21 cellular contexts compared by ENCODE assay signal in the genomic region with DNA sequence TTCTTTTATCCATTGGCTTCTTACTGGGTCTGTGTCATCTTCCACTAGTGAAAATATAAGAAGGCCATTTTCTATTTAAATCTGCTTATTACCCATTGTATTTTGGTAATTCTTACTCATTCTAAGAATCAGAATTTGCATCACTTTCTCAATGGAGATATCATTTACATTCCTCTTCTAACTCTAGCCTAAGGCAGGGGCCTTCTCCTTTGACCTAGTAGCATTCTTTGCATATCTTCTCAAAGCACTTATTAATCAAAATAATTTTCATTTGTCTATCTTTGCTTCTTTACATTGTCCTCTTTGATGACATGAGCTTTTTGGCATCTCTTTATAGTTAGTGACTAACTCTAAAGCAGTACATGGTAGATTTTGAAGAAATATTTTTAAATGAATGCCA.
DNase-seq lines count a peak whose midpoint lies in the region; ATAC-seq, FAIRE-seq and TF ChIP-seq lines count a peak whose summit lies in the region.
"Had no signal": no experiment of that assay in that cellular context is flagged by ENCODE, and none has a peak within 500 bp of the region (broad histone marks: within the 10 kb centered on the region; RNA-seq: fewer than 3 reads in every experiment).

No MANE protein-coding gene starts in this region.

- peaks cover 0 to 10% of the 10 kb centered on the region in 2 experiments; a peak in 1 of 4 replicates for H3K4me1 ChIP-seq in SK-N-SH (ENCODE audit: control insufficient read depth in 1 of 2, insufficient read depth in 2 of 2, low read depth in 1 of 2, low read length in 1 of 2)
- H3K4me1 ChIP-seq in small intestine (ENCODE audit: control insufficient read depth in 2 of 2, insufficient read depth in 1 of 2, low read depth in 1 of 2, low read length in 1 of 2), result no peaks in the 10 kb centered on the region

- no peak overlapping the region for H3K4me3 Mint-ChIP-seq in mesothelial cell of epicardium
- no peak overlapping the region for H3K4me3 Mint-ChIP-seq in activated naive CD8-positive, alpha-beta T cell treated with anti-CD3 and anti-CD28 coated beads, Interleukin-2, amount 50 U/mL, for 24 hours
- H3K4me3 Mint-ChIP-seq: B cell; CD8-positive, alpha-beta memory T cell; IgD-negative memory B cell had no signal

- no peaks in the 10 kb centered on the region for H4K20me1 ChIP-seq in SK-N-SH (ENCODE audit: insufficient read depth)

- ATAC-seq in SK-N-SH treated with all-trans-retinoic acid at 6 μM for 48 hours (no peak), HG02885 (IDR thresholded peaks at IDR 0.05; ENCODE audit: poor library complexity, unreplicated experiment) (peak; percentile 62)
- ATAC-seq in activated naive CD8-positive, alpha-beta T cell treated with anti-CD3 and anti-CD28 coated beads, Interleukin-2, amount 50 U/mL, for 24 hours, result no peak

- H3K9me2 ChIP-seq in SK-N-SH, result no peaks in the 10 kb centered on the region

- peaks cover 22% of the 10 kb centered on the region for H3F3A ChIP-seq in SK-N-SH (replicated peaks; ENCODE audit: insufficient read depth)

- H3K36me3 ChIP-seq in SK-N-SH (replicated peaks in 1 of 2; ENCODE audit: control insufficient read depth in 1 of 2, insufficient read depth in 2 of 2, low read length in 1 of 2), result no peaks in the 10 kb centered on the region
- no peaks in the 10 kb centered on the region for H3K36me3 ChIP-seq in small intestine (ENCODE audit: control insufficient read depth in 2 of 2, insufficient read depth in 2 of 2, low read length in 2 of 2)

- H3K4me1 Mint-ChIP-seq in mesothelial cell of epicardium, result peaks cover 63% of the 10 kb centered on the region
- no peaks in the 10 kb centered on the region for H3K4me1 Mint-ChIP-seq in activated naive CD8-positive, alpha-beta T cell treated with anti-CD3 and anti-CD28 coated beads, Interleukin-2, amount 50 U/mL, for 24 hours
- H3K4me1 Mint-ChIP-seq: B cell; CD8-positive, alpha-beta memory T cell had no signal

- TF ChIP-seq CTCF in SK-N-SH (IDR thresholded peaks at IDR 0.05), result no peak
- TF ChIP-seq CTCF in mesothelial cell of epicardium (IDR thresholded peaks at IDR 0.05; ENCODE audit: unreplicated experiment), result no peak

- H3K27me3 ChIP-seq in SK-N-SH (ENCODE audit: insufficient read depth) (no peaks in the 10 kb centered on the region), small intestine (ENCODE audit: control insufficient read depth in 2 of 2, insufficient read depth in 2 of 2, low read length in 2 of 2) (no peaks in the 10 kb centered on the region)

- FAIRE-seq in small intestine (lab: Jason Lieb, UNC), result no peak
- FAIRE-seq: H54 had no signal

- H3K4me2 ChIP-seq in SK-N-SH, result no peak overlapping the region
- H3K4me2 ChIP-seq: KMS-11 had no signal

- H3K27ac ChIP-seq in SK-N-SH (ENCODE audit: low read depth in 2 of 2, low read length in 1 of 2) (no peak overlapping the region), small intestine (ENCODE audit: low read depth in 1 of 2, low read length in 1 of 2) (no peak overlapping the region)
- H3K27ac ChIP-seq: 22Rv1, C4-2B, KMS-11 had no signal

- peaks cover 8% of the 10 kb centered on the region for H3K9me3 Mint-ChIP-seq in mesothelial cell of epicardium
- no peaks in the 10 kb centered on the region for H3K9me3 Mint-ChIP-seq in activated naive CD8-positive, alpha-beta T cell treated with anti-CD3 and anti-CD28 coated beads, Interleukin-2, amount 50 U/mL, for 24 hours

- POLR2A ChIA-PET in SK-N-SH (lab: Yijun Ruan, JAX), result interaction anchor here (0.6 kb wide), 1 partner anchor 319 kb away, joined by 7 read pairs; no protein-coding TSS in a partner anchor

- no peak overlapping the region; the same call in 1 of the 2 replicates for H2AFZ ChIP-seq in SK-N-SH (ENCODE audit: low read depth)

- H3K4me3 ChIP-seq in SK-N-SH (ENCODE audit: low read depth in 2 of 2, low read length in 1 of 2), result no peak overlapping the region
- no peak overlapping the region for H3K4me3 ChIP-seq in small intestine (ENCODE audit: low read depth in 1 of 2, low read length in 2 of 2)

- CTCF ChIA-PET in SK-N-SH (lab: Yijun Ruan, JAX), result no interaction called here

- no peak for DNase-seq in SK-N-SH
- DNase-seq in mesothelial cell of epicardium (ENCODE audit: low spot score in 2 of 2, unreplicated experiment in 2 of 2), result no peak
- DNase-seq in small intestine, result no peak
- DNase-seq in activated naive CD8-positive, alpha-beta T cell treated with anti-CD3 and anti-CD28 coated beads, Interleukin-2, amount 50 U/mL, for 24 hours, result no peak
- no peak for DNase-seq in anterior cingulate cortex (lab: John Stamatoyannopoulos, UW)
- DNase-seq: CD8-positive, alpha-beta memory T cell; DMS 273 treated with DMSO at 0.1 percent for 48 hours; DMS79 treated with DMSO at 0.1 percent for 48 hours; MM.1S; NCI-H1048; NCI-H1694; NCI-H2029 treated with DMSO at 0.1 percent for 48 hours; NCI-H526 treated with DMSO at 0.1 percent for 48 hours had no signal

- no peak for TF ChIP-seq RAD21 in SK-N-SH (IDR thresholded peaks at IDR 0.05; ENCODE audit: low read length)

- H3K9ac ChIP-seq in SK-N-SH, result no peak overlapping the region
- H3K9ac ChIP-seq: KMS-11 had no signal

- H3K27me3 Mint-ChIP-seq in mesothelial cell of epicardium (ENCODE audit: low read depth), result no peaks in the 10 kb centered on the region
- H3K27me3 Mint-ChIP-seq in activated naive CD8-positive, alpha-beta T cell treated with anti-CD3 and anti-CD28 coated beads, Interleukin-2, amount 50 U/mL, for 24 hours, result no peaks in the 10 kb centered on the region
- H3K27me3 Mint-ChIP-seq: B cell; CD8-positive, alpha-beta memory T cell; IgD-negative memory B cell had no signal

- no peak for TF ChIP-seq EP300 in SK-N-SH (IDR thresholded peaks at IDR 0.05; ENCODE audit: borderline replicate concordance in 1 of 2, low read depth in 1 of 2, low read length in 1 of 2)

- H3K27ac Mint-ChIP-seq in mesothelial cell of epicardium, result peak overlapping the region; percentile 45
- H3K27ac Mint-ChIP-seq in activated naive CD8-positive, alpha-beta T cell treated with anti-CD3 and anti-CD28 coated beads, Interleukin-2, amount 50 U/mL, for 24 hours, result no peak overlapping the region
- H3K27ac Mint-ChIP-seq: B cell; CD8-positive, alpha-beta memory T cell; IgD-negative memory B cell had no signal

- H3K36me3 Mint-ChIP-seq in mesothelial cell of epicardium, result peaks cover 11% of the 10 kb centered on the region
- H3K36me3 Mint-ChIP-seq in activated naive CD8-positive, alpha-beta T cell treated with anti-CD3 and anti-CD28 coated beads, Interleukin-2, amount 50 U/mL, for 24 hours (ENCODE audit: low read depth), result no peaks in the 10 kb centered on the region
- H3K36me3 Mint-ChIP-seq: CD8-positive, alpha-beta memory T cell; IgD-negative memory B cell had no signal

- H3K79me2 ChIP-seq in SK-N-SH (ENCODE audit: insufficient read depth), result no peaks in the 10 kb centered on the region

- H3K9me3 ChIP-seq in SK-N-SH (no peaks in the 10 kb centered on the region; the same call in 1 of the 2 replicates), small intestine (ENCODE audit: control insufficient read depth, low read depth) (no peaks in the 10 kb centered on the region)

TF ChIP-seq in SK-N-SH treated with all-trans-retinoic acid at 6 μM for 48 hours, 23 proteins besides CTCF, POLR2A, EP300 and RAD21:
- TF ChIP-seq ISL1 (CRISPR knock-in tag; IDR thresholded peaks at IDR 0.05) (peak; percentile 63), TOX (CRISPR knock-in tag; IDR thresholded peaks at IDR 0.05; ENCODE audit: borderline replicate concordance) (no peak)

TF ChIP-seq in SK-N-SH, 30 proteins besides CTCF, POLR2A, EP300 and RAD21 (continues in another document):
- TF ChIP-seq CHD2 (IDR thresholded peaks at IDR 0.05; ENCODE audit: low read length, partially characterized antibody), result no peak
- no peak for TF ChIP-seq FOXM1 (IDR thresholded peaks at IDR 0.05; ENCODE audit: low read depth)
- TF ChIP-seq SMC3 (IDR thresholded peaks at IDR 0.05; ENCODE audit: low read depth, low read length), result no peak
- TF ChIP-seq GATA2 (CRISPR knock-in tag; IDR thresholded peaks at IDR 0.05), result no peak
- TF ChIP-seq USF1 (IDR thresholded peaks at IDR 0.05; ENCODE audit: borderline replicate concordance, low read depth), result no peak
- no peak for TF ChIP-seq MEF2A (IDR thresholded peaks at IDR 0.05; ENCODE audit: borderline replicate concordance, low read depth)
- TF ChIP-seq JUND (IDR thresholded peaks at IDR 0.05), result no peak
- no peak for TF ChIP-seq POLR2AphosphoS5 (IDR thresholded peaks at IDR 0.05; ENCODE audit: low read depth, low read length)
- TF ChIP-seq ELF1 (IDR thresholded peaks at IDR 0.05), result no peak
- TF ChIP-seq FOSL2 (IDR thresholded peaks at IDR 0.05; ENCODE audit: borderline replicate concordance, low read depth), result no peak
- no peak for TF ChIP-seq ZBTB33 (IDR thresholded peaks at IDR 0.05; ENCODE audit: borderline replicate concordance, low read depth)
- no peak for TF ChIP-seq RFX5 (IDR thresholded peaks at IDR 0.05; ENCODE audit: low read length)
- no peak for TF ChIP-seq RCOR1 (IDR thresholded peaks at IDR 0.05; ENCODE audit: low read length)
